27 cellular contexts compared by ENCODE assay signal in genomic region chr1:47924649-47925048, GRCh38.
"Had no signal": no experiment of that assay in that cellular context is flagged by ENCODE, and none has a peak within 500 bp of the region (broad histone marks: within the 10 kb centered on the region; RNA-seq: fewer than 3 reads in every experiment).

No MANE protein-coding gene starts in this region.

- H3K4me1 ChIP-seq: heart left ventricle, left lung, thyroid gland, upper lobe of right lung had no signal

- DNase-seq: activated CD4-positive, alpha-beta T cell treated with anti-CD3 and anti-CD28 coated beads for 48 hours; activated CD4-positive, alpha-beta T cell treated with anti-CD3 and anti-CD28 coated beads, Interleukin-2, amount 50 U/mL, for 48 hours; activated CD8-positive, alpha-beta memory T cell treated with anti-CD3 and anti-CD28 coated beads for 24 hours; activated effector memory CD4-positive, alpha-beta T cell treated with Interleukin-2 at 50 U/mL for 16 hours; activated naive CD4-positive, alpha-beta T cell treated with Interleukin-2 at 50 U/mL for 16 hours; activated naive CD8-positive, alpha-beta T cell treated with anti-CD3 and anti-CD28 coated beads, Interleukin-2, amount 10 ng/mL, durations not matched to agents 7 days and 5 days; caudate nucleus; cortex of kidney; effector memory CD8-positive, alpha-beta T cell; foreskin fibroblast; heart left ventricle; left lung; naive B cell; occipital lobe; stimulated activated CD4-positive, alpha-beta T cell treated with anti-CD3 and anti-CD28 coated beads, Interleukin-1b, Interleukin-23, amount 100 ng/mL, for 48 hours; stimulated activated CD4-positive, alpha-beta T cell treated with anti-CD3 and anti-CD28 coated beads, Interleukin-4, amount 100 ng/mL, for 4 hours; stimulated activated CD8-positive, alpha-beta memory T cell treated with anti-CD3 and anti-CD28 coated beads, Interleukin-4, amount 100 ng/mL, for 48 hours; stimulated activated naive CD8-positive, alpha-beta T cell treated with anti-CD3 and anti-CD28 coated beads, Interleukin-15, amount 100 ng/mL, for 72 hours; thyroid gland; upper lobe of right lung had no signal

- H3K4me3 Mint-ChIP-seq: activated naive CD8-positive, alpha-beta T cell treated with anti-CD3 and anti-CD28 coated beads, Interleukin-2, amount 10 ng/mL, durations not matched to agents 7 days and 5 days; brain; effector memory CD8-positive, alpha-beta T cell; naive B cell; stimulated activated memory B cell treated with anti-CD40 and anti-IgM and Interleukin-4, amounts not matched to agents 10 μg/mL and 1 μg/mL and 100 μg/mL, for 72 hours; stimulated activated naive CD8-positive, alpha-beta T cell treated with anti-CD3 and anti-CD28 coated beads, Interleukin-15, amount 100 ng/mL, for 72 hours had no signal

- H3K27ac Mint-ChIP-seq: activated naive CD8-positive, alpha-beta T cell treated with anti-CD3 and anti-CD28 coated beads, Interleukin-2, amount 10 ng/mL, durations not matched to agents 7 days and 5 days; effector memory CD8-positive, alpha-beta T cell; stimulated activated memory B cell treated with anti-CD40 and anti-IgM and Interleukin-4, amounts not matched to agents 10 μg/mL and 1 μg/mL and 100 μg/mL, for 72 hours; stimulated activated naive CD8-positive, alpha-beta T cell treated with anti-CD3 and anti-CD28 coated beads, Interleukin-15, amount 100 ng/mL, for 72 hours had no signal

- H3K36me3 ChIP-seq: ascending aorta, heart left ventricle, left lung, thyroid gland, upper lobe of right lung had no signal

- H3K4me1 Mint-ChIP-seq: activated naive CD8-positive, alpha-beta T cell treated with anti-CD3 and anti-CD28 coated beads, Interleukin-2, amount 10 ng/mL, durations not matched to agents 7 days and 5 days; naive B cell; stimulated activated memory B cell treated with anti-CD40 and anti-IgM and Interleukin-4, amounts not matched to agents 10 μg/mL and 1 μg/mL and 100 μg/mL, for 72 hours; stimulated activated naive CD8-positive, alpha-beta T cell treated with anti-CD3 and anti-CD28 coated beads, Interleukin-15, amount 100 ng/mL, for 72 hours had no signal

- ATAC-seq: activated CD4-positive, CD25-positive, alpha-beta regulatory T cell treated with anti-CD3 and anti-CD28 coated beads, Interleukin-2, amount 50 U/mL, for 24 hours; effector memory CD8-positive, alpha-beta T cell; heart left ventricle; left lung; sciatic nerve; stimulated activated memory B cell treated with anti-CD40 and anti-IgM and Interleukin-4, amounts not matched to agents 10 μg/mL and 1 μg/mL and 100 μg/mL, for 72 hours; stimulated activated naive CD8-positive, alpha-beta T cell treated with anti-CD3 and anti-CD28 coated beads, Interleukin-15, amount 100 ng/mL, for 72 hours; upper lobe of right lung had no signal

- H3K9me3 ChIP-seq: ascending aorta, heart left ventricle, left lung, thyroid gland, upper lobe of right lung had no signal

- H3K27me3 Mint-ChIP-seq: brain had no signal

- H3K36me3 Mint-ChIP-seq: activated naive CD8-positive, alpha-beta T cell treated with anti-CD3 and anti-CD28 coated beads, Interleukin-2, amount 10 ng/mL, durations not matched to agents 7 days and 5 days; brain; naive B cell; stimulated activated memory B cell treated with anti-CD40 and anti-IgM and Interleukin-4, amounts not matched to agents 10 μg/mL and 1 μg/mL and 100 μg/mL, for 72 hours had no signal

- H3K27ac ChIP-seq: ascending aorta, heart left ventricle, left lung, skin epidermis, thyroid gland, upper lobe of right lung had no signal

- H3K27me3 ChIP-seq: ascending aorta, heart left ventricle, left lung, thyroid gland, upper lobe of right lung had no signal

- H3K9me3 Mint-ChIP-seq: activated naive CD8-positive, alpha-beta T cell treated with anti-CD3 and anti-CD28 coated beads, Interleukin-2, amount 10 ng/mL, durations not matched to agents 7 days and 5 days; brain; effector memory CD8-positive, alpha-beta T cell; stimulated activated memory B cell treated with anti-CD40 and anti-IgM and Interleukin-4, amounts not matched to agents 10 μg/mL and 1 μg/mL and 100 μg/mL, for 72 hours; stimulated activated naive CD8-positive, alpha-beta T cell treated with anti-CD3 and anti-CD28 coated beads, Interleukin-15, amount 100 ng/mL, for 72 hours had no signal

- H3K4me3 ChIP-seq: ascending aorta, heart left ventricle, left lung, lung, skin epidermis, thyroid gland, upper lobe of right lung had no signal
